Comparison of ENCODE assay signal across 1 cellular context in the genomic region with DNA sequence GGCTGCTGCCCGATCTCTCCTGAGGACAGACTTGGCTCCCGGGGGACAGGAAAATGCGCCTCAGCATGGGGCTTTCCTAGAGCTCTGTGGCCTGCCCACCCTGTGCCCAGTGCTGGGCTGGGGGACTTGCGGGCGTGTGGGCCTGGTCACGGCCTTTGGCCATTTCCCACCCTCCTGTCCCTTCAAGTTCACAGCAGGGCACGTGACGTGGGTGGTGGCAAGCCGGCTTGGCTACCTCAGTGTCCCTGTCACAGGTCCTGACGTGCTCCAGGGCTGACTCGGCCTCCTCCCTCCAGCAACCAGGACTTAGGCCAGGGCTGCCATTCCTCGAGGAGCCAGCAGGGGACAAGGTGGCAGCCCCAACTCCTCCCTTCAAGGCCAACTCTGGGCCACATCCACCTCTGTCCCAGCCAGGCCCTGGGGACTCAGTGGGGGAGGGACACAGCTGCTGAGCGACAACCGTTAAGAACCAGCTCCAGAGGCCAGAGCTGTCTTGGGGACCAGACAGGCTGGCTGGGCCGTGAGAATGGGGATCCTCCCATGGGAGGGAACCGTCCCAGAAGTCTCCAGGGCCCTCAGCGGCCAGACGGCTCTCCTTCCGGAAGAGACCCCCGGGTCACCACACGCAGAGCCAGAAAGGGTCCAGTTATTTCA.
TF ChIP-seq lines count a peak whose summit lies in the region.

No MANE protein-coding gene starts in this region.

TF ChIP-seq in K562, 482 proteins besides CTCF, POLR2A, EP300 and RAD21 (continued from another document and continues in another):
- TF ChIP-seq, protein P1, sequence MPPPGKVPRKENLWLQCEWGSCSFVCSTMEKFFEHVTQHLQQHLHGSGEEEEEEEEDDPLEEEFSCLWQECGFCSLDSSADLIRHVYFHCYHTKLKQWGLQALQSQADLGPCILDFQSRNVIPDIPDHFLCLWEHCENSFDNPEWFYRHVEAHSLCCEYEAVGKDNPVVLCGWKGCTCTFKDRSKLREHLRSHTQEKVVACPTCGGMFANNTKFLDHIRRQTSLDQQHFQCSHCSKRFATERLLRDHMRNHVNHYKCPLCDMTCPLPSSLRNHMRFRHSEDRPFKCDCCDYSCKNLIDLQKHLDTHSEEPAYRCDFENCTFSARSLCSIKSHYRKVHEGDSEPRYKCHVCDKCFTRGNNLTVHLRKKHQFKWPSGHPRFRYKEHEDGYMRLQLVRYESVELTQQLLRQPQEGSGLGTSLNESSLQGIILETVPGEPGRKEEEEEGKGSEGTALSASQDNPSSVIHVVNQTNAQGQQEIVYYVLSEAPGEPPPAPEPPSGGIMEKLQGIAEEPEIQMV (tag; conservative IDR thresholded peaks at IDR 0.05; ENCODE audit: low read depth), result no peak
- 0 out of 2 replicates have a peak, but pooled peaks have one; percentile 34 for TF ChIP-seq RHOXF2B (CRISPR knock-in tag; conservative IDR thresholded peaks at IDR 0.05)
- TF ChIP-seq ZKSCAN3 (CRISPR knock-in tag; IDR thresholded peaks at IDR 0.05), result no peak
- peak; percentile 90 for TF ChIP-seq SMAD4 (CRISPR knock-in tag; conservative IDR thresholded peaks at IDR 0.05)
- TF ChIP-seq ZBTB1 (CRISPR knock-in tag; IDR thresholded peaks at IDR 0.05; ENCODE audit: borderline replicate concordance, low read depth), result no peak
- TF ChIP-seq ZBTB8A (IDR thresholded peaks at IDR 0.05; ENCODE audit: partially characterized antibody), result no peak
- no peak for TF ChIP-seq ZNF3 (CRISPR knock-in tag; IDR thresholded peaks at IDR 0.05)
- peak; percentile 78 for TF ChIP-seq SOX6 (IDR thresholded peaks at IDR 0.05)
- TF ChIP-seq MIER1 (IDR thresholded peaks at IDR 0.05; ENCODE audit: low read depth), result no peak
- no peak for TF ChIP-seq U2AF2 (optimal IDR thresholded peaks at IDR 0.05; ENCODE audit: low read depth, low read length)
- TF ChIP-seq POLR2AphosphoS5 (IDR thresholded peaks at IDR 0.05; ENCODE audit: control insufficient read depth, insufficient read depth, low read depth, low read length), result peak; percentile 44; the same call in 1 of the 2 replicates
- 0 out of 2 replicates have a peak, but pooled peaks have one; percentile 63 for TF ChIP-seq SMARCA5 (IDR thresholded peaks at IDR 0.05)
- TF ChIP-seq NFXL1 (CRISPR knock-in tag; IDR thresholded peaks at IDR 0.05), result no peak
- no peak for TF ChIP-seq HLTF (IDR thresholded peaks at IDR 0.05)
- no peak for TF ChIP-seq ZNF780A (CRISPR knock-in tag; IDR thresholded peaks at IDR 0.05)
- no peak for TF ChIP-seq ZNF644 (tag; IDR thresholded peaks at IDR 0.05; ENCODE audit: low read depth)
- TF ChIP-seq SPI1 (IDR thresholded peaks at IDR 0.05; ENCODE audit: borderline replicate concordance, low read depth, low read length), result no peak
- TF ChIP-seq ZNF77 (CRISPR knock-in tag; IDR thresholded peaks at IDR 0.05), result no peak
- TF ChIP-seq ZNF263 (CRISPR knock-in tag; IDR thresholded peaks at IDR 0.05; ENCODE audit: borderline replicate concordance), result peak; percentile 99
- no peak for TF ChIP-seq ZNF76 (CRISPR knock-in tag; IDR thresholded peaks at IDR 0.05; ENCODE audit: borderline replicate concordance)
- no peak for TF ChIP-seq PHB (CRISPR knock-in tag; IDR thresholded peaks at IDR 0.05)
- no peak for TF ChIP-seq HNRNPUL1 (IDR thresholded peaks at IDR 0.05; ENCODE audit: low read length)
- peak; percentile 60 for TF ChIP-seq CHD2 (IDR thresholded peaks at IDR 0.05; ENCODE audit: low read depth, low read length)
- no peak; the same call in none of the 2 replicates for TF ChIP-seq ETV5 (CRISPR knock-in tag; IDR thresholded peaks at IDR 0.05; ENCODE audit: low read depth)
- no peak for TF ChIP-seq SMARCB1 (IDR thresholded peaks at IDR 0.05; ENCODE audit: insufficient read length, low read depth)
- TF ChIP-seq NUFIP1 (IDR thresholded peaks at IDR 0.05; ENCODE audit: partially characterized antibody), result no peak
- TF ChIP-seq CBFA2T2 (conservative IDR thresholded peaks at IDR 0.05), result 0 out of 2 replicates have a peak, but pooled peaks have one; percentile 27
- TF ChIP-seq MXI1 (IDR thresholded peaks at IDR 0.05; ENCODE audit: low read depth, low read length), result 0 out of 2 replicates have a peak, but pooled peaks have one; percentile 6
- TF ChIP-seq GATA2 (CRISPR knock-in tag; IDR thresholded peaks at IDR 0.05), result no peak
- peak; percentile 28 for TF ChIP-seq CXXC5 (CRISPR knock-in tag; IDR thresholded peaks at IDR 0.05)
- no peak for TF ChIP-seq ZNF507 (tag; conservative IDR thresholded peaks at IDR 0.05)
- TF ChIP-seq, protein P2, sequence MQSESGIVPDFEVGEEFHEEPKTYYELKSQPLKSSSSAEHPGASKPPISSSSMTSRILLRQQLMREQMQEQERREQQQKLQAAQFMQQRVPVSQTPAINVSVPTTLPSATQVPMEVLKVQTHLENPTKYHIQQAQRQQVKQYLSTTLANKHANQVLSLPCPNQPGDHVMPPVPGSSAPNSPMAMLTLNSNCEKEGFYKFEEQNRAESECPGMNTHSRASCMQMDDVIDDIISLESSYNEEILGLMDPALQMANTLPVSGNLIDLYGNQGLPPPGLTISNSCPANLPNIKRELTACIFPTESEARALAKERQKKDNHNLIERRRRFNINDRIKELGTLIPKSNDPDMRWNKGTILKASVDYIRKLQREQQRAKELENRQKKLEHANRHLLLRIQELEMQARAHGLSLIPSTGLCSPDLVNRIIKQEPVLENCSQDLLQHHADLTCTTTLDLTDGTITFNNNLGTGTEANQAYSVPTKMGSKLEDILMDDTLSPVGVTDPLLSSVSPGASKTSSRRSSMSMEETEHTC (IDR thresholded peaks at IDR 0.05), result 0 out of 2 replicates have a peak, but pooled peaks have one; percentile 41
- TF ChIP-seq ZNF212 (CRISPR knock-in tag; IDR thresholded peaks at IDR 0.05), result no peak
- TF ChIP-seq, protein P3, sequence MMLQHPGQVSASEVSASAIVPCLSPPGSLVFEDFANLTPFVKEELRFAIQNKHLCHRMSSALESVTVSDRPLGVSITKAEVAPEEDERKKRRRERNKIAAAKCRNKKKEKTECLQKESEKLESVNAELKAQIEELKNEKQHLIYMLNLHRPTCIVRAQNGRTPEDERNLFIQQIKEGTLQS (IDR thresholded peaks at IDR 0.05), result no peak
- TF ChIP-seq, protein P3 (CRISPR knock-in tag; conservative IDR thresholded peaks at IDR 0.05), result peak; percentile 58; the same call in 1 of the 2 replicates
- TF ChIP-seq, protein P4, sequence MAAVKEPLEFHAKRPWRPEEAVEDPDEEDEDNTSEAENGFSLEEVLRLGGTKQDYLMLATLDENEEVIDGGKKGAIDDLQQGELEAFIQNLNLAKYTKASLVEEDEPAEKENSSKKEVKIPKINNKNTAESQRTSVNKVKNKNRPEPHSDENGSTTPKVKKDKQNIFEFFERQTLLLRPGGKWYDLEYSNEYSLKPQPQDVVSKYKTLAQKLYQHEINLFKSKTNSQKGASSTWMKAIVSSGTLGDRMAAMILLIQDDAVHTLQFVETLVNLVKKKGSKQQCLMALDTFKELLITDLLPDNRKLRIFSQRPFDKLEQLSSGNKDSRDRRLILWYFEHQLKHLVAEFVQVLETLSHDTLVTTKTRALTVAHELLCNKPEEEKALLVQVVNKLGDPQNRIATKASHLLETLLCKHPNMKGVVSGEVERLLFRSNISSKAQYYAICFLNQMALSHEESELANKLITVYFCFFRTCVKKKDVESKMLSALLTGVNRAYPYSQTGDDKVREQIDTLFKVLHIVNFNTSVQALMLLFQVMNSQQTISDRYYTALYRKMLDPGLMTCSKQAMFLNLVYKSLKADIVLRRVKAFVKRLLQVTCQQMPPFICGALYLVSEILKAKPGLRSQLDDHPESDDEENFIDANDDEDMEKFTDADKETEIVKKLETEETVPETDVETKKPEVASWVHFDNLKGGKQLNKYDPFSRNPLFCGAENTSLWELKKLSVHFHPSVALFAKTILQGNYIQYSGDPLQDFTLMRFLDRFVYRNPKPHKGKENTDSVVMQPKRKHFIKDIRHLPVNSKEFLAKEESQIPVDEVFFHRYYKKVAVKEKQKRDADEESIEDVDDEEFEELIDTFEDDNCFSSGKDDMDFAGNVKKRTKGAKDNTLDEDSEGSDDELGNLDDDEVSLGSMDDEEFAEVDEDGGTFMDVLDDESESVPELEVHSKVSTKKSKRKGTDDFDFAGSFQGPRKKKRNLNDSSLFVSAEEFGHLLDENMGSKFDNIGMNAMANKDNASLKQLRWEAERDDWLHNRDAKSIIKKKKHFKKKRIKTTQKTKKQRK (IDR thresholded peaks at IDR 0.05; ENCODE audit: borderline replicate concordance, low read depth, low read length), result no peak
- TF ChIP-seq PTRF (tag; IDR thresholded peaks at IDR 0.05), result no peak
- peak in 1 of 2 experiments; percentile 70; a peak in 1 of 3 replicates for TF ChIP-seq CBX3 (IDR thresholded peaks at IDR 0.05; ENCODE audit: borderline replicate concordance in 1 of 2, low read length in 2 of 2)
- TF ChIP-seq, protein P5, sequence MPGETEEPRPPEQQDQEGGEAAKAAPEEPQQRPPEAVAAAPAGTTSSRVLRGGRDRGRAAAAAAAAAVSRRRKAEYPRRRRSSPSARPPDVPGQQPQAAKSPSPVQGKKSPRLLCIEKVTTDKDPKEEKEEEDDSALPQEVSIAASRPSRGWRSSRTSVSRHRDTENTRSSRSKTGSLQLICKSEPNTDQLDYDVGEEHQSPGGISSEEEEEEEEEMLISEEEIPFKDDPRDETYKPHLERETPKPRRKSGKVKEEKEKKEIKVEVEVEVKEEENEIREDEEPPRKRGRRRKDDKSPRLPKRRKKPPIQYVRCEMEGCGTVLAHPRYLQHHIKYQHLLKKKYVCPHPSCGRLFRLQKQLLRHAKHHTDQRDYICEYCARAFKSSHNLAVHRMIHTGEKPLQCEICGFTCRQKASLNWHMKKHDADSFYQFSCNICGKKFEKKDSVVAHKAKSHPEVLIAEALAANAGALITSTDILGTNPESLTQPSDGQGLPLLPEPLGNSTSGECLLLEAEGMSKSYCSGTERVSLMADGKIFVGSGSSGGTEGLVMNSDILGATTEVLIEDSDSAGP (CRISPR knock-in tag; IDR thresholded peaks at IDR 0.05), result no peak
- TF ChIP-seq CHCHD3 (CRISPR knock-in tag; IDR thresholded peaks at IDR 0.05), result no peak
- TF ChIP-seq, protein P6, sequence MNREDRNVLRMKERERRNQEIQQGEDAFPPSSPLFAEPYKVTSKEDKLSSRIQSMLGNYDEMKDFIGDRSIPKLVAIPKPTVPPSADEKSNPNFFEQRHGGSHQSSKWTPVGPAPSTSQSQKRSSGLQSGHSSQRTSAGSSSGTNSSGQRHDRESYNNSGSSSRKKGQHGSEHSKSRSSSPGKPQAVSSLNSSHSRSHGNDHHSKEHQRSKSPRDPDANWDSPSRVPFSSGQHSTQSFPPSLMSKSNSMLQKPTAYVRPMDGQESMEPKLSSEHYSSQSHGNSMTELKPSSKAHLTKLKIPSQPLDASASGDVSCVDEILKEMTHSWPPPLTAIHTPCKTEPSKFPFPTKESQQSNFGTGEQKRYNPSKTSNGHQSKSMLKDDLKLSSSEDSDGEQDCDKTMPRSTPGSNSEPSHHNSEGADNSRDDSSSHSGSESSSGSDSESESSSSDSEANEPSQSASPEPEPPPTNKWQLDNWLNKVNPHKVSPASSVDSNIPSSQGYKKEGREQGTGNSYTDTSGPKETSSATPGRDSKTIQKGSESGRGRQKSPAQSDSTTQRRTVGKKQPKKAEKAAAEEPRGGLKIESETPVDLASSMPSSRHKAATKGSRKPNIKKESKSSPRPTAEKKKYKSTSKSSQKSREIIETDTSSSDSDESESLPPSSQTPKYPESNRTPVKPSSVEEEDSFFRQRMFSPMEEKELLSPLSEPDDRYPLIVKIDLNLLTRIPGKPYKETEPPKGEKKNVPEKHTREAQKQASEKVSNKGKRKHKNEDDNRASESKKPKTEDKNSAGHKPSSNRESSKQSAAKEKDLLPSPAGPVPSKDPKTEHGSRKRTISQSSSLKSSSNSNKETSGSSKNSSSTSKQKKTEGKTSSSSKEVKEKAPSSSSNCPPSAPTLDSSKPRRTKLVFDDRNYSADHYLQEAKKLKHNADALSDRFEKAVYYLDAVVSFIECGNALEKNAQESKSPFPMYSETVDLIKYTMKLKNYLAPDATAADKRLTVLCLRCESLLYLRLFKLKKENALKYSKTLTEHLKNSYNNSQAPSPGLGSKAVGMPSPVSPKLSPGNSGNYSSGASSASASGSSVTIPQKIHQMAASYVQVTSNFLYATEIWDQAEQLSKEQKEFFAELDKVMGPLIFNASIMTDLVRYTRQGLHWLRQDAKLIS (CRISPR knock-in tag; IDR thresholded peaks at IDR 0.05), result no peak
- TF ChIP-seq POU5F1 (IDR thresholded peaks at IDR 0.05; ENCODE audit: borderline replicate concordance, low read depth, low read length, partially characterized antibody), result no peak
- TF ChIP-seq ZSCAN32 (CRISPR knock-in tag; IDR thresholded peaks at IDR 0.05), result no peak
- no peak for TF ChIP-seq XRCC4 (IDR thresholded peaks at IDR 0.05; ENCODE audit: extremely low read depth, insufficient read depth, insufficient read length)
- TF ChIP-seq PHB2 (IDR thresholded peaks at IDR 0.05; ENCODE audit: low read depth), result no peak
- TF ChIP-seq SIN3A (IDR thresholded peaks at IDR 0.05; ENCODE audit: borderline replicate concordance in 2 of 2, control insufficient read depth in 1 of 2, low read depth in 2 of 2, low read length in 2 of 2), result no peak; a peak in 1 of 4 replicates
- TF ChIP-seq ZC3H11A (IDR thresholded peaks at IDR 0.05; ENCODE audit: low read depth, low read length), result no peak
- TF ChIP-seq, protein P7, sequence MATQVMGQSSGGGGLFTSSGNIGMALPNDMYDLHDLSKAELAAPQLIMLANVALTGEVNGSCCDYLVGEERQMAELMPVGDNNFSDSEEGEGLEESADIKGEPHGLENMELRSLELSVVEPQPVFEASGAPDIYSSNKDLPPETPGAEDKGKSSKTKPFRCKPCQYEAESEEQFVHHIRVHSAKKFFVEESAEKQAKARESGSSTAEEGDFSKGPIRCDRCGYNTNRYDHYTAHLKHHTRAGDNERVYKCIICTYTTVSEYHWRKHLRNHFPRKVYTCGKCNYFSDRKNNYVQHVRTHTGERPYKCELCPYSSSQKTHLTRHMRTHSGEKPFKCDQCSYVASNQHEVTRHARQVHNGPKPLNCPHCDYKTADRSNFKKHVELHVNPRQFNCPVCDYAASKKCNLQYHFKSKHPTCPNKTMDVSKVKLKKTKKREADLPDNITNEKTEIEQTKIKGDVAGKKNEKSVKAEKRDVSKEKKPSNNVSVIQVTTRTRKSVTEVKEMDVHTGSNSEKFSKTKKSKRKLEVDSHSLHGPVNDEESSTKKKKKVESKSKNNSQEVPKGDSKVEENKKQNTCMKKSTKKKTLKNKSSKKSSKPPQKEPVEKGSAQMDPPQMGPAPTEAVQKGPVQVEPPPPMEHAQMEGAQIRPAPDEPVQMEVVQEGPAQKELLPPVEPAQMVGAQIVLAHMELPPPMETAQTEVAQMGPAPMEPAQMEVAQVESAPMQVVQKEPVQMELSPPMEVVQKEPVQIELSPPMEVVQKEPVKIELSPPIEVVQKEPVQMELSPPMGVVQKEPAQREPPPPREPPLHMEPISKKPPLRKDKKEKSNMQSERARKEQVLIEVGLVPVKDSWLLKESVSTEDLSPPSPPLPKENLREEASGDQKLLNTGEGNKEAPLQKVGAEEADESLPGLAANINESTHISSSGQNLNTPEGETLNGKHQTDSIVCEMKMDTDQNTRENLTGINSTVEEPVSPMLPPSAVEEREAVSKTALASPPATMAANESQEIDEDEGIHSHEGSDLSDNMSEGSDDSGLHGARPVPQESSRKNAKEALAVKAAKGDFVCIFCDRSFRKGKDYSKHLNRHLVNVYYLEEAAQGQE (CRISPR knock-in tag; IDR thresholded peaks at IDR 0.05; ENCODE audit: low read depth), result no peak
- no peak for TF ChIP-seq HDAC8 (tag; IDR thresholded peaks at IDR 0.05)
